Comparison of ENCODE assay signal across 13 cellular contexts in the genomic region with DNA sequence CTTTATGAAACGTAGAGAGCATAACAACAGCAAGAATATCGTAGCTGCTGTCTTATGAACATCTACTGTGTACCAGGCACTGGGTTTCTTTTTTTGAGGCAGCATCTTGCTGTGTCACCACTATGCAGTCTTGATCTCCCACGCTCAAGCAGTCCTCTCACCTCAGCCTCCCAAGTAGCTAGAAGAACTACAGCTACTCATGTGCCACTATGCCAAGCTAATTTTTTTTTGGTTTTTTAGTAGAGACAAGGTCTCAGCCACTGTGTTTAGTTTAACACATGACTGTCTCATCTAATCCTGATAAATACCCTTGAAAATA.
A peak's percentile ranks its signal among the peaks of the same experiment; 100 is the strongest.
DNase-seq lines count a peak whose midpoint lies in the region; ATAC-seq and TF ChIP-seq lines count a peak whose summit lies in the region.
"Had no signal": no experiment of that assay in that cellular context is flagged by ENCODE, and none has a peak within 500 bp of the region (broad histone marks: within the 10 kb centered on the region; RNA-seq: fewer than 3 reads in every experiment).

No MANE protein-coding gene starts in this region.

- no peak for DNase-seq in right atrium auricular region (ENCODE audit: low spot score)
- DNase-seq in gastrocnemius medialis: no peak
- DNase-seq in globus pallidus (ENCODE audit: low spot score): no peak
- no peak for DNase-seq in dedifferentiated amniotic fluid mesenchymal stem cell (ENCODE audit: extremely low spot score)
- no peak for DNase-seq in GM20000 (ENCODE audit: low spot score)
- DNase-seq: activated CD8-positive, alpha-beta memory T cell treated with anti-CD3 and anti-CD28 coated beads for 24 hours; activated naive CD4-positive, alpha-beta T cell treated with anti-CD3 and anti-CD28 coated beads, Interleukin-2, amount 50 U/mL, for 16 hours; NCI-H1048; NCI-H526 treated with DMSO at 0.1 percent for 48 hours; testis had no signal

- ATAC-seq in gastrocnemius medialis (no peak), GM18909 (IDR thresholded peaks at IDR 0.05; ENCODE audit: poor library complexity, unreplicated experiment) (no peak)

- H3K4me1 ChIP-seq in ACC112 (ENCODE audit: control insufficient read depth, insufficient read depth, low read length, unreplicated experiment): peaks cover 33% of the 10 kb centered on the region
- peaks cover 0 to 42% of the 10 kb centered on the region in 2 donors for H3K4me1 ChIP-seq in right atrium auricular region
- H3K4me1 ChIP-seq in gastrocnemius medialis: peaks cover 25 to 27% of the 10 kb centered on the region in 2 donors

- no peaks in the 10 kb centered on the region for H3K27me3 ChIP-seq in ACC112 (ENCODE audit: insufficient read depth, low read length)
- no peaks in the 10 kb centered on the region for H3K27me3 ChIP-seq in right atrium auricular region
- no peaks in the 10 kb centered on the region for H3K27me3 ChIP-seq in gastrocnemius medialis
- H3K27me3 ChIP-seq: testis had no signal

- H3K27ac ChIP-seq in ACC112 (ENCODE audit: low read depth, low read length) (peak overlapping the region; percentile 70), angular gyrus (ENCODE audit: low read depth, low read length) (peak overlapping the region; percentile 76), right atrium auricular region (peak overlapping the region; percentile 64 to 68), gastrocnemius medialis (peak overlapping the region in 3 of 4 donors; percentile 32 to 46 (median 39))
- H3K27ac ChIP-seq: testis had no signal

- TF ChIP-seq CTCF in right atrium auricular region (IDR thresholded peaks at IDR 0.05) (no peak), gastrocnemius medialis (IDR thresholded peaks at IDR 0.05 in 4 of 5, conservative IDR thresholded peaks at IDR 0.05 in 1 of 5) (no peak), GM20000 (IDR thresholded peaks at IDR 0.05; ENCODE audit: extremely low read depth, missing control alignments) (no peak)

- no peak for TF ChIP-seq POLR2A in gastrocnemius medialis (IDR thresholded peaks at IDR 0.05)

- in situ Hi-C loops in gastrocnemius medialis (cut with MboI; ENCODE audit: low sequenced_read_pairs in 4 of 4): loop anchor here in 1 of 4 donors (25.0 kb wide), 1 partner anchor 126 kb away; no protein-coding TSS in a partner anchor

- H3K9me3 ChIP-seq in right atrium auricular region (no peaks in the 10 kb centered on the region), gastrocnemius medialis (no peaks in the 10 kb centered on the region)
- H3K9me3 ChIP-seq: testis had no signal

- no peaks in the 10 kb centered on the region for H3K79me2 ChIP-seq in ACC112 (ENCODE audit: control insufficient read depth, insufficient read depth, low read length, unreplicated experiment)

- H3K36me3 ChIP-seq in ACC112 (ENCODE audit: insufficient read depth, low read length) (peaks cover 3% of the 10 kb centered on the region; the same call in 1 of the 2 replicates), right atrium auricular region (no peaks in the 10 kb centered on the region), gastrocnemius medialis (no peaks in the 10 kb centered on the region)

- no peak overlapping the region for H3K4me3 ChIP-seq in ACC112 (ENCODE audit: low read depth, low read length)
- H3K4me3 ChIP-seq in right atrium auricular region: no peak overlapping the region
- no peak overlapping the region for H3K4me3 ChIP-seq in gastrocnemius medialis
- H3K4me3 ChIP-seq: testis had no signal

- no peak overlapping the region for H2AFZ ChIP-seq in ACC112 (ENCODE audit: low read length, unreplicated experiment)

- intact Hi-C loops in gastrocnemius medialis (cut with DNase I; ENCODE audit: low total_unique reads): loop anchor here (5.0 kb wide), 1 partner anchor 131 kb away; no protein-coding TSS in a partner anchor
